10 cellular contexts compared by ENCODE assay signal in genomic region chr3:59607628-59608027, GRCh38.
A peak's percentile ranks its signal among the peaks of the same experiment; 100 is the strongest.
DNase-seq lines count a peak whose midpoint lies in the region; ATAC-seq, FAIRE-seq and TF ChIP-seq lines count a peak whose summit lies in the region.
"Had no signal": no experiment of that assay in that cellular context is flagged by ENCODE, and none has a peak within 500 bp of the region (broad histone marks: within the 10 kb centered on the region; RNA-seq: fewer than 3 reads in every experiment).

No MANE protein-coding gene starts in this region.

- H3K27ac ChIP-seq in 22Rv1 (peak overlapping the region; percentile 60; the same call in 1 of the 2 replicates), body of pancreas (no peak overlapping the region), coronary artery (no peak overlapping the region)
- H3K27ac ChIP-seq: prostate gland had no signal

- no peaks in the 10 kb centered on the region for H3K9me3 ChIP-seq in body of pancreas
- H3K9me3 ChIP-seq: prostate gland had no signal

- H3K36me3 ChIP-seq in body of pancreas (replicated peaks in 1 of 2; ENCODE audit: insufficient read depth in 1 of 2, low read depth in 2 of 2): no peaks in the 10 kb centered on the region
- H3K36me3 ChIP-seq: prostate gland had no signal

- intact Hi-C loops in body of pancreas (cut with DNase I): no loop called here

- peak; percentile 20; the same call in 1 of the 2 replicates for TF ChIP-seq CTCF in 22Rv1 (IDR thresholded peaks at IDR 0.05)
- peak in 2 of 7 experiments; percentile 8 to 9 for TF ChIP-seq CTCF in body of pancreas (IDR thresholded peaks at IDR 0.05)
- TF ChIP-seq CTCF in coronary artery (IDR thresholded peaks at IDR 0.05): no peak

- H3K27me3 ChIP-seq in body of pancreas: no peaks in the 10 kb centered on the region

- no peak for TF ChIP-seq POLR2A in body of pancreas (IDR thresholded peaks at IDR 0.05)

- FAIRE-seq in GM19239 (lab: Jason Lieb, UNC): no peak
- FAIRE-seq: endometrium had no signal

- H3K4me3 ChIP-seq in body of pancreas (no peak overlapping the region), coronary artery (no peak overlapping the region)
- H3K4me3 ChIP-seq: prostate gland had no signal

- WGBS in body of pancreas, 2 donors: 0 to 31% methylated on average over 1 of the region's 1 CpG

- peaks cover 11% of the 10 kb centered on the region for H3K4me1 ChIP-seq in body of pancreas
- H3K4me1 ChIP-seq: prostate gland had no signal

- ATAC-seq in body of pancreas: peak; percentile 30

- DNase-seq in H4 (ENCODE audit: low spot score) (peak; percentile 5), body of pancreas (no peak), inferior parietal cortex (ENCODE audit: extremely low spot score) (peak; percentile 24), coronary artery (ENCODE audit: low spot score) (no peak), activated T-cell treated with anti-CD3 and anti-CD28 coated beads for 4 hours (no peak), GM19239 (ENCODE audit: insufficient read length, low spot score) (no peak), NCI-H1694 (lab: John Stamatoyannopoulos, UW) (no peak)

Comparison
In these comparisons a context has a peak if more than half of its experiments do, and no peak if none do; other contexts are left out.
1. DNase-seq: peak in H4 (single experiment) and inferior parietal cortex (single experiment); none in body of pancreas (0 of 4), coronary artery (single experiment), activated T-cell treated with anti-CD3 and anti-CD28 coated beads for 4 hours (single experiment), GM19239 (single experiment) and NCI-H1694 (single experiment).